21 cellular contexts compared by ENCODE assay signal in genomic region chr4:183912585-183912984, GRCh38. TPM values are rescaled to one million over a fixed set of nuclear protein-coding genes. Genes with fewer than 3 reads are reported as not detected.
"Had no signal": no experiment of that assay in that cellular context is flagged by ENCODE, and none has a peak within 500 bp of the region (broad histone marks: within the 10 kb centered on the region; RNA-seq: fewer than 3 reads in every experiment).

No MANE protein-coding gene starts in this region.

- H3K4me1 ChIP-seq: left lung, prostate gland had no signal

- H3K27ac Mint-ChIP-seq: activated CD4-positive, alpha-beta T cell treated with anti-CD3 and anti-CD28 coated beads, Interleukin-2, amount 10 ng/mL, durations not matched to agents 24 days and 14 days; activated CD8-positive, alpha-beta T cell treated with anti-CD3 and anti-CD28 coated beads for 36 hours; activated naive CD8-positive, alpha-beta T cell treated with anti-CD3 and anti-CD28 coated beads, Interleukin-2, amount 10 ng/mL, durations not matched to agents 7 days and 5 days; activated T-helper 2 cell treated with anti-CD3 and anti-CD28 coated beads, Interferon-gamma antibody, Interleukin-2, Interleukin-4, amounts not matched to agents 10 μg/mL and 5 μg/mL and 100 μg/mL, durations not matched to agents 14 hours and 24 hours and 36 hours; T-cell had no signal

- FAIRE-seq: frontal cortex, kidney, urothelium cell line had no signal

- DNase-seq: activated CD4-positive, alpha-beta T cell treated with anti-CD3 and anti-CD28 coated beads, Interleukin-2, amount 10 ng/mL, durations not matched to agents 24 days and 14 days; activated CD4-positive, CD25-positive, alpha-beta regulatory T cell; activated CD8-positive, alpha-beta T cell treated with anti-CD3 and anti-CD28 coated beads for 36 hours; activated naive CD4-positive, alpha-beta T cell treated with Interleukin-2 at 50 U/mL for 16 hours; activated naive CD8-positive, alpha-beta T cell treated with anti-CD3 and anti-CD28 coated beads, Interleukin-2, amount 10 ng/mL, durations not matched to agents 7 days and 5 days; activated T-cell treated with anti-CD3 and anti-CD28 coated beads, Interleukin-2, amount 50 U/mL, for 1 hour; cerebellar nuclear complex; effector CD4-positive, alpha-beta T cell; head of caudate nucleus; kidney; left lung; occipital lobe; stimulated activated naive CD8-positive, alpha-beta T cell treated with anti-CD3 and anti-CD28 coated beads, Interleukin-15, Interleukin-2, amounts not matched to agents 100 U/mL and 50 U/mL, for 24 hours; substantia nigra; T-cell; tibial artery had no signal

- H3K36me3 ChIP-seq: left lung, prostate gland, right atrium auricular region, tibial artery had no signal

- H3K4me3 Mint-ChIP-seq: activated CD4-positive, alpha-beta T cell treated with anti-CD3 and anti-CD28 coated beads, Interleukin-2, amount 10 ng/mL, durations not matched to agents 24 days and 14 days; activated CD8-positive, alpha-beta T cell treated with anti-CD3 and anti-CD28 coated beads for 36 hours; activated naive CD8-positive, alpha-beta T cell treated with anti-CD3 and anti-CD28 coated beads, Interleukin-2, amount 10 ng/mL, durations not matched to agents 7 days and 5 days; T-cell had no signal

- ATAC-seq: activated CD8-positive, alpha-beta T cell treated with anti-CD3 and anti-CD28 coated beads for 36 hours; left lung; stimulated activated naive CD8-positive, alpha-beta T cell treated with anti-CD3 and anti-CD28 coated beads, Interleukin-15, Interleukin-2, amounts not matched to agents 100 U/mL and 50 U/mL, for 24 hours; T-cell had no signal

- H3K27ac ChIP-seq: left lung, prostate gland, right atrium auricular region, tibial artery had no signal

- H3K4me1 Mint-ChIP-seq: activated CD4-positive, alpha-beta T cell treated with anti-CD3 and anti-CD28 coated beads, Interleukin-2, amount 10 ng/mL, durations not matched to agents 24 days and 14 days; activated naive CD8-positive, alpha-beta T cell treated with anti-CD3 and anti-CD28 coated beads, Interleukin-2, amount 10 ng/mL, durations not matched to agents 7 days and 5 days had no signal

- H3K9me3 ChIP-seq: left lung, prostate gland, right atrium auricular region, tibial artery had no signal

- H3K36me3 Mint-ChIP-seq: activated naive CD8-positive, alpha-beta T cell treated with anti-CD3 and anti-CD28 coated beads, Interleukin-2, amount 10 ng/mL, durations not matched to agents 7 days and 5 days; T-cell had no signal

- H3K9me3 Mint-ChIP-seq: activated CD4-positive, alpha-beta T cell treated with anti-CD3 and anti-CD28 coated beads, Interleukin-2, amount 10 ng/mL, durations not matched to agents 24 days and 14 days; activated CD8-positive, alpha-beta T cell treated with anti-CD3 and anti-CD28 coated beads for 36 hours; activated naive CD8-positive, alpha-beta T cell treated with anti-CD3 and anti-CD28 coated beads, Interleukin-2, amount 10 ng/mL, durations not matched to agents 7 days and 5 days; activated T-helper 2 cell treated with anti-CD3 and anti-CD28 coated beads, Interferon-gamma antibody, Interleukin-2, Interleukin-4, amounts not matched to agents 10 μg/mL and 5 μg/mL and 100 μg/mL, durations not matched to agents 14 hours and 24 hours and 36 hours had no signal

- H3K27me3 ChIP-seq: right atrium auricular region, tibial artery had no signal

- H3K4me3 ChIP-seq: left lung, prostate gland, right atrium auricular region, tibial artery had no signal

RNA-seq across cellular contexts. Expression of gene STOX2, which starts 7.5 kb away (rescaled TPM):
- total RNA-seq: activated CD4-positive, alpha-beta T cell treated with anti-CD3 and anti-CD28 coated beads, Interleukin-2, amount 10 ng/mL, durations not matched to agents 24 days and 14 days; activated CD8-positive, alpha-beta T cell treated with anti-CD3 and anti-CD28 coated beads for 36 hours; activated naive CD8-positive, alpha-beta T cell treated with anti-CD3 and anti-CD28 coated beads, Interleukin-2, amount 10 ng/mL, durations not matched to agents 7 days and 5 days; activated T-helper 2 cell treated with anti-CD3 and anti-CD28 coated beads, Interferon-gamma antibody, Interleukin-2, Interleukin-4, amounts not matched to agents 10 μg/mL and 5 μg/mL and 100 μg/mL, durations not matched to agents 14 hours and 24 hours and 36 hours had no signal
